8 cellular contexts compared by ENCODE assay signal in genomic region chr5:71447218-71447808, GRCh38. TPM values are rescaled to one million over a fixed set of nuclear protein-coding genes. Genes with fewer than 3 reads are reported as not detected.
DNase-seq lines count a peak whose midpoint lies in the region; ATAC-seq and TF ChIP-seq lines count a peak whose summit lies in the region.
"Not testable (repeated sequence)": the region's sequence is repeated elsewhere in the genome, so short reads cannot be mapped to it uniquely, and the experiment has no call there.

No MANE protein-coding gene starts in this region.

- H3K4ac ChIP-seq in mesendoderm (ENCODE audit: low read depth, low read length): not testable (repeated sequence)

- not testable (repeated sequence) for H2BK120ac ChIP-seq in mesendoderm (ENCODE audit: low read depth, low read length)

- not testable (repeated sequence) for H3K36me3 ChIP-seq in DND-41 (ENCODE audit: insufficient read depth, low read length); KMS-11 (ENCODE audit: insufficient read depth); OCI-LY3 (replicated peaks; ENCODE audit: low read depth, low read length); endocrine pancreas (ENCODE audit: control insufficient read depth, insufficient read depth, low read length); mesendoderm (ENCODE audit: control insufficient read depth, insufficient read depth, low read length)

- H2BK5ac ChIP-seq in mesendoderm (ENCODE audit: low read length): not testable (repeated sequence)

- not testable (repeated sequence) for H3K27ac ChIP-seq in DND-41 (ENCODE audit: low read length); KMS-11; OCI-LY3 (ENCODE audit: low read length); mesendoderm (ENCODE audit: low read depth, low read length)

- H3K27me3 ChIP-seq in DND-41 (ENCODE audit: insufficient read depth, low read length, poor library complexity); KMS-11 (ENCODE audit: insufficient read depth, low read depth); OCI-LY3 (ENCODE audit: low read depth, low read length); endocrine pancreas (ENCODE audit: control insufficient read depth, insufficient read depth, low read length); mesendoderm (ENCODE audit: insufficient read depth, low read length, poor library complexity): not testable (repeated sequence)

- not testable (repeated sequence) for H4K20me1 ChIP-seq in DND-41 (ENCODE audit: insufficient read depth, low read length); KMS-11 (ENCODE audit: insufficient read depth); OCI-LY3 (ENCODE audit: insufficient read depth, low read length)

- H3K23ac ChIP-seq in mesendoderm (ENCODE audit: low read length): not testable (repeated sequence)

- DNase-seq in DND-41 (peak; percentile 59), mesendoderm (peak; percentile 75)
- DNase-seq in activated CD8-positive, alpha-beta memory T cell treated with anti-CD3 and anti-CD28 coated beads for 1 hour (ENCODE audit: extremely low read depth in 1 of 2, low read depth in 1 of 2): peak; percentile 9 to 12
- peak; percentile 11 to 28 for DNase-seq in stimulated activated CD8-positive, alpha-beta memory T cell treated with anti-CD3 and anti-CD28 coated beads, Interleukin-7, amount 100 ng/mL, for 48 hours (ENCODE audit: extremely low read depth in 1 of 2, low read depth in 1 of 2)

- H2AK5ac ChIP-seq in mesendoderm (ENCODE audit: low read length): not testable (repeated sequence)

- not testable (repeated sequence) for H3K4me2 ChIP-seq in DND-41 (ENCODE audit: insufficient read depth, low read length); KMS-11; OCI-LY3 (ENCODE audit: low read length); mesendoderm (ENCODE audit: low read length)

- not testable (repeated sequence) for H4K8ac ChIP-seq in mesendoderm (ENCODE audit: low read depth, low read length)

- H3K79me1 ChIP-seq in mesendoderm (ENCODE audit: low read length): not testable (repeated sequence)

- H3K9ac ChIP-seq in DND-41 (ENCODE audit: low read depth, low read length); KMS-11; OCI-LY3 (ENCODE audit: low read length); endocrine pancreas (ENCODE audit: control insufficient read depth, insufficient read depth, low read length); mesendoderm (ENCODE audit: low read length): not testable (repeated sequence)

- H3K4me3 ChIP-seq in DND-41 (ENCODE audit: low read depth in 1 of 2, low read length in 2 of 2); KMS-11 (IDR thresholded peaks at IDR 0.05; ENCODE audit: insufficient read depth, low read depth, low read length); mesendoderm (ENCODE audit: low read length): not testable (repeated sequence)
- peak overlapping the region; percentile 70; the same call in 1 of the 2 replicates for H3K4me3 ChIP-seq in OCI-LY3 (ENCODE audit: low read length)
- peak overlapping the region; percentile 82 for H3K4me3 ChIP-seq in endocrine pancreas (ENCODE audit: control insufficient read depth, insufficient read depth, low read length)

- H3K9me3 ChIP-seq in DND-41 (ENCODE audit: insufficient read depth, low read length, severe bottlenecking); OCI-LY3 (ENCODE audit: insufficient read depth, low read length); endocrine pancreas (ENCODE audit: control insufficient read depth, low read length): not testable (repeated sequence)

- H3K56ac ChIP-seq in mesendoderm (ENCODE audit: low read length): not testable (repeated sequence)

- not testable (repeated sequence) for H3K4me1 ChIP-seq in DND-41 (ENCODE audit: insufficient read depth, low read length); KMS-11 (ENCODE audit: low read depth, poor library complexity, severe bottlenecking); OCI-LY3 (ENCODE audit: low read length); endocrine pancreas (ENCODE audit: control insufficient read depth, insufficient read depth, low read length); mesendoderm (ENCODE audit: control insufficient read depth, low read depth, low read length)

- H4K5ac ChIP-seq in mesendoderm (ENCODE audit: low read length): not testable (repeated sequence)

- ATAC-seq in DND-41 (ENCODE audit: insufficient read depth, low read depth): peak; percentile 100
- ATAC-seq in GM21717 (IDR thresholded peaks at IDR 0.05; ENCODE audit: unreplicated experiment): peak; percentile 94

- not testable (repeated sequence) for H3K18ac ChIP-seq in mesendoderm (ENCODE audit: low read length)

- H2BK15ac ChIP-seq in mesendoderm (replicated peaks; ENCODE audit: low read depth): not testable (repeated sequence)

- H2AFZ ChIP-seq in DND-41 (ENCODE audit: low read depth, low read length); KMS-11 (ENCODE audit: low read depth); OCI-LY3 (ENCODE audit: low read depth, low read length): not testable (repeated sequence)

- TF ChIP-seq CTCF in DND-41 (IDR thresholded peaks at IDR 0.05; ENCODE audit: borderline replicate concordance, extremely low read depth, low read length, poor library complexity, severe bottlenecking) (peak; percentile 47), KMS-11 (conservative IDR thresholded peaks at IDR 0.05; ENCODE audit: low read depth, low read length) (0 out of 2 replicates have a peak, but pooled peaks have one; percentile 15), OCI-LY3 (IDR thresholded peaks at IDR 0.05; ENCODE audit: low read depth, low read length) (peak; percentile 32)

- H3K79me2 ChIP-seq in DND-41 (ENCODE audit: insufficient read depth, low read length); KMS-11 (ENCODE audit: insufficient read depth, low read depth); OCI-LY3 (ENCODE audit: low read length); mesendoderm (ENCODE audit: control insufficient read depth, insufficient read depth, low read length): not testable (repeated sequence)

- no CpG with 5 or more reads among the region's 6 CpGs for WGBS in mesendoderm (ENCODE audit: extremely low coverage, insufficient coverage, low lambda C conversion rate)

RNA-seq across cellular contexts. Expression of gene BDP1, which starts 8.1 kb away (rescaled TPM):
- 15.7 TPM for polyA plus RNA-seq in mesendoderm (2013, experiment 1 of 2)
- 15.1 TPM for polyA plus RNA-seq in mesendoderm (2013, experiment 2 of 2)

Comparison
In these comparisons a context has a peak if more than half of its experiments do, and no peak if none do; other contexts are left out.
1. DNase-seq: peak in every context shown above with its lines; median percentile 75 in mesendoderm; 59 in DND-41; 20 in stimulated activated CD8-positive, alpha-beta memory T cell treated with anti-CD3 and anti-CD28 coated beads, Interleukin-7, amount 100 ng/mL, for 48 hours; 10 in activated CD8-positive, alpha-beta memory T cell treated with anti-CD3 and anti-CD28 coated beads for 1 hour.